ENCODE assay signal across 10 cellular contexts in the genomic region with DNA sequence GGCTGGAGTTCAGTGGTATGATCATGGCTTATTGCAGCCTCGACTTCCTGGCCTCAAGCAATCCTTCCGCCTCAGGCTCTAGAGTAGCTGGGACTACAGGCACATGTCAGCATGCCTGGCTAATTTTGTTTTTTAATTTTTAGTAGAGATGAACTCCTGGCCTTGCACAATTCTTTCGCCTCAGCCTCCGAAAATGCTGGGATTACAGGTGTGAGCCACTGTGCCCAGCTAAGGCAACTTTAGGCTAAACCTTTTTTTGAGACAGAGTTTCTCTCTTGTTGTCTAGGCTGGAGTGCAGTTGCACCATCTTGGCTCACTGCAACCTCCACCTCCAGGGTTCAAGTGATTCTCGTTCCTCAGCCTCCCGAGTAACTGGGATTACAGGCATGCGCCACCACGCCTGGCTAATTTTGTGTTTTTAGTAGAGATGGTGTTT. TPM values are rescaled to one million over a fixed set of nuclear protein-coding genes. Genes with fewer than 3 reads are reported as not detected.
DNase-seq lines count a peak whose midpoint lies in the region; ATAC-seq, FAIRE-seq and TF ChIP-seq lines count a peak whose summit lies in the region.
"Not testable (repeated sequence)": the region's sequence is repeated elsewhere in the genome, so short reads cannot be mapped to it uniquely, and the experiment has no call there.
"Had no signal": no experiment of that assay in that cellular context is flagged by ENCODE, and none has a peak within 500 bp of the region (broad histone marks: within the 10 kb centered on the region; RNA-seq: fewer than 3 reads in every experiment).

No MANE protein-coding gene starts in this region.

- not testable (repeated sequence) for TF ChIP-seq CTCF in KMS-11 (conservative IDR thresholded peaks at IDR 0.05; ENCODE audit: low read depth, low read length); activated B cell treated with CpG ODN at 0.5 μM for 24 hours (IDR thresholded peaks at IDR 0.05); K562 (IDR thresholded peaks at IDR 0.05 in 2 of 3, conservative IDR thresholded peaks at IDR 0.05 in 1 of 3; ENCODE audit: insufficient read depth in 2 of 3, low read depth in 1 of 3, low read length in 3 of 3); stomach (IDR thresholded peaks at IDR 0.05)

- peaks cover 45 to 58% (median 49%) of the 10 kb centered on the region in 11 experiments for H3K36me3 ChIP-seq in BLaER1 treated with 17β-estradiol and CSF1 and Interleukin-3, amounts not matched to agents 10 nM and 100 nM
- H3K36me3 ChIP-seq in KMS-11 (ENCODE audit: insufficient read depth) (peaks cover 17% of the 10 kb centered on the region), K562 (ENCODE audit: control insufficient read depth, insufficient read depth, low read length) (peaks cover 39% of the 10 kb centered on the region), stomach (peaks cover 30 to 47% (median 44%) of the 10 kb centered on the region in 4 donors)
- peaks cover 38 to 39% (median 38%) of the 10 kb centered on the region in 3 experiments for H3K36me3 ChIP-seq in naive thymus-derived CD4-positive, alpha-beta T cell (ENCODE audit: control insufficient read depth in 2 of 3, insufficient read depth in 3 of 3, low read length in 3 of 3)

- not testable (repeated sequence) for TF ChIP-seq RAD21 in K562 (CRISPR knock-in tag; conservative IDR thresholded peaks at IDR 0.05 in 1 of 2, IDR thresholded peaks at IDR 0.05 in 1 of 2)

- H3K27ac Mint-ChIP-seq in activated B cell treated with CpG ODN at 0.5 μM for 24 hours = peak overlapping the region; percentile 98
- peak overlapping the region; percentile 96 for H3K27ac Mint-ChIP-seq in activated T-cell treated with anti-CD3 and anti-CD28 coated beads, Interleukin-2, amount 50 U/mL, for 72 hours
- peak overlapping the region; percentile 89 to 100 (median 95) for H3K27ac Mint-ChIP-seq in naive thymus-derived CD4-positive, alpha-beta T cell

- TF ChIP-seq POLR2A in GM18951 (IDR thresholded peaks at IDR 0.05; ENCODE audit: extremely low read depth, insufficient read depth, insufficient read length) (peak; percentile 48), K562 (conservative IDR thresholded peaks at IDR 0.05) (0 out of 2 replicates have a peak, but pooled peaks have one; percentile 1)
- TF ChIP-seq POLR2A in stomach (IDR thresholded peaks at IDR 0.05) = not testable (repeated sequence)

- H3K27me3 Mint-ChIP-seq in activated B cell treated with CpG ODN at 0.5 μM for 24 hours; activated T-cell treated with anti-CD3 and anti-CD28 coated beads, Interleukin-2, amount 50 U/mL, for 72 hours (ENCODE audit: low read depth); naive thymus-derived CD4-positive, alpha-beta T cell: not testable (repeated sequence)

- H3K36me3 Mint-ChIP-seq in activated B cell treated with CpG ODN at 0.5 μM for 24 hours (ENCODE audit: low read depth) = peaks cover 50% of the 10 kb centered on the region
- peaks cover 22 to 44% of the 10 kb centered on the region in 2 donors for H3K36me3 Mint-ChIP-seq in activated T-cell treated with anti-CD3 and anti-CD28 coated beads, Interleukin-2, amount 50 U/mL, for 72 hours (ENCODE audit: insufficient read depth in 2 of 2)
- H3K36me3 Mint-ChIP-seq in naive thymus-derived CD4-positive, alpha-beta T cell = peaks cover 7 to 46% (median 41%) of the 10 kb centered on the region in 5 donors

- H3K4me1 ChIP-seq in BLaER1 treated with 17β-estradiol and CSF1 and Interleukin-3, amounts not matched to agents 10 nM and 100 nM = peaks cover 31 to 99% (median 61%) of the 10 kb centered on the region in 10 experiments
- H3K4me1 ChIP-seq in KMS-11 (ENCODE audit: low read depth, poor library complexity, severe bottlenecking) (peaks cover 90% of the 10 kb centered on the region), stomach (peaks cover 0 to 52% (median 24%) of the 10 kb centered on the region in 4 donors)
- not testable (repeated sequence) for H3K4me1 ChIP-seq in K562 (replicated peaks in 1 of 2; ENCODE audit: control insufficient read depth in 2 of 2, insufficient read depth in 2 of 2, low read length in 2 of 2)
- peaks cover 83 to 91% of the 10 kb centered on the region in 2 donors for H3K4me1 ChIP-seq in naive thymus-derived CD4-positive, alpha-beta T cell (ENCODE audit: control insufficient read depth in 2 of 2, insufficient read depth in 2 of 2, low read length in 2 of 2)

- not testable (repeated sequence) for DNase-seq in activated B cell treated with CpG ODN at 0.5 μM for 24 hours; activated T-cell treated with anti-CD3 and anti-CD28 coated beads, Interleukin-2, amount 50 U/mL, for 72 hours; K562 (ENCODE audit: extremely low read depth in 1 of 4, low spot score in 3 of 4); naive thymus-derived CD4-positive, alpha-beta T cell; stomach

- not testable (repeated sequence) for H3K4me3 Mint-ChIP-seq in activated B cell treated with CpG ODN at 0.5 μM for 24 hours
- H3K4me3 Mint-ChIP-seq in activated T-cell treated with anti-CD3 and anti-CD28 coated beads, Interleukin-2, amount 50 U/mL, for 72 hours = peak overlapping the region; percentile 20 to 55
- peak overlapping the region in 9 of 10 donors; percentile 19 to 97 (median 64) for H3K4me3 Mint-ChIP-seq in naive thymus-derived CD4-positive, alpha-beta T cell

- peak overlapping the region in 4 of 11 experiments; percentile 5 to 21 (median 11); a peak in 2 of 22 replicates for H3K4me2 ChIP-seq in BLaER1 treated with 17β-estradiol and CSF1 and Interleukin-3, amounts not matched to agents 10 nM and 100 nM
- H3K4me2 ChIP-seq in KMS-11 = peak overlapping the region; percentile 1; the same call in 1 of the 2 replicates
- H3K4me2 ChIP-seq in K562 (ENCODE audit: insufficient read depth, low read length) = not testable (repeated sequence)

- H3K27me3 ChIP-seq in BLaER1 treated with 17β-estradiol and CSF1 and Interleukin-3, amounts not matched to agents 10 nM and 100 nM; KMS-11 (ENCODE audit: insufficient read depth, low read depth); K562 (ENCODE audit: control insufficient read depth in 2 of 2, insufficient read depth in 2 of 2, low read length in 2 of 2); naive thymus-derived CD4-positive, alpha-beta T cell (ENCODE audit: control insufficient read depth in 2 of 2, insufficient read depth in 2 of 2, low read length in 2 of 2); stomach: not testable (repeated sequence)

- in situ Hi-C loops in GM18951 (cut with MboI; ENCODE audit: low sequenced_read_pairs, unreplicated experiment) = loop anchor here (5.0 kb wide), 1 partner anchor 53 kb away; no protein-coding TSS in a partner anchor
- in situ Hi-C loops in K562 (cut with MboI) = not testable (repeated sequence)

- H3K4me3 ChIP-seq in BLaER1 treated with 17β-estradiol and CSF1 and Interleukin-3, amounts not matched to agents 10 nM and 100 nM; KMS-11 (IDR thresholded peaks at IDR 0.05; ENCODE audit: insufficient read depth, low read depth, low read length); K562; naive thymus-derived CD4-positive, alpha-beta T cell (ENCODE audit: low read length); stomach: not testable (repeated sequence)

- H3K9me3 Mint-ChIP-seq in activated B cell treated with CpG ODN at 0.5 μM for 24 hours; activated T-cell treated with anti-CD3 and anti-CD28 coated beads, Interleukin-2, amount 50 U/mL, for 72 hours; naive thymus-derived CD4-positive, alpha-beta T cell: not testable (repeated sequence)

- peaks cover 19% of the 10 kb centered on the region for H3K79me2 ChIP-seq in KMS-11 (ENCODE audit: insufficient read depth, low read depth)
- H3K79me2 ChIP-seq in K562 (ENCODE audit: control insufficient read depth, insufficient read depth, low read length) = not testable (repeated sequence)

- BruUV-seq in K562 (replicated peaks; lab: Mats Ljungman, UMichigan) = not testable (repeated sequence)

- POLR2A ChIA-PET in activated B cell treated with CpG ODN at 0.5 μM for 24 hours (lab: Charles Lee) = interaction anchor here (1.0 to 24.4 kb wide), 5 partner anchors 3 to 56 kb away, joined by 4 to 2387 read pairs (median 1048); a partner anchor contains a TSS
- POLR2A ChIA-PET in K562 (lab: Yijun Ruan, JAX) = interaction anchor here (1.0 to 10.1 kb wide), 6 partner anchors 7 to 56 kb away, joined by 3 to 136 read pairs (median 7); a partner anchor contains a TSS
- POLR2A ChIA-PET in naive thymus-derived CD4-positive, alpha-beta T cell (lab: Charles Lee) = interaction anchor here (1.0 to 39.4 kb wide), 8 partner anchors 2 to 69 kb away, joined by 3 to 3822 read pairs (median 5); a partner anchor contains a TSS

- peak overlapping the region in 10 of 11 experiments; percentile 19 to 65 (median 50); a peak in 18 of 22 replicates for H3K27ac ChIP-seq in BLaER1 treated with 17β-estradiol and CSF1 and Interleukin-3, amounts not matched to agents 10 nM and 100 nM
- H3K27ac ChIP-seq in KMS-11 (peak overlapping the region; percentile 47; the same call in 1 of the 2 replicates), K562 (ENCODE audit: extremely low read depth, low read depth, low read length) (peak overlapping the region; percentile 37; the same call in 1 of the 3 replicates), stomach (peak overlapping the region in 3 of 5 donors; percentile 20 to 71 (median 49))
- H3K27ac ChIP-seq in naive thymus-derived CD4-positive, alpha-beta T cell (ENCODE audit: low read depth, low read length) = peak overlapping the region; percentile 77

- not testable (repeated sequence) for TF ChIP-seq EP300 in K562 (IDR thresholded peaks at IDR 0.05; ENCODE audit: low read length); stomach (IDR thresholded peaks at IDR 0.05)

- H4K20me1 ChIP-seq in BLaER1 treated with 17β-estradiol and CSF1 and Interleukin-3, amounts not matched to agents 10 nM and 100 nM = peaks cover 25 to 54% (median 34%) of the 10 kb centered on the region in 11 experiments
- peaks cover 13% of the 10 kb centered on the region; the same call in 1 of the 2 replicates for H4K20me1 ChIP-seq in KMS-11 (ENCODE audit: insufficient read depth)
- H4K20me1 ChIP-seq in K562 (replicated peaks; ENCODE audit: control insufficient read depth, insufficient read depth, low read length) = not testable (repeated sequence)

- H3K9me1 ChIP-seq in K562 (ENCODE audit: control insufficient read depth, insufficient read depth, low read length) = not testable (repeated sequence)

- not testable (repeated sequence) for H3K9me3 ChIP-seq in BLaER1 treated with 17β-estradiol and CSF1 and Interleukin-3, amounts not matched to agents 10 nM and 100 nM (replicated peaks in 1 of 11); K562 (replicated peaks; ENCODE audit: control insufficient read depth, insufficient read depth, low read depth, low read length); naive thymus-derived CD4-positive, alpha-beta T cell (ENCODE audit: control insufficient read depth in 2 of 3, low read length in 3 of 3); stomach

- not testable (repeated sequence) for ATAC-seq in activated B cell treated with CpG ODN at 0.5 μM for 24 hours (ENCODE audit: low read depth); activated T-cell treated with anti-CD3 and anti-CD28 coated beads, Interleukin-2, amount 50 U/mL, for 72 hours (replicated peaks in 1 of 2); K562; naive thymus-derived CD4-positive, alpha-beta T cell

- intact Hi-C loops in activated B cell treated with CpG ODN at 0.5 μM for 24 hours (cut with micrococcal nuclease) = loop anchor here (1.0 kb wide), 1 partner anchor 8 kb away; no protein-coding TSS in a partner anchor
- intact Hi-C loops in K562 (cut with micrococcal nuclease) = loop anchor here (10.0 kb wide), 2 partner anchors 125 to 205 kb away; no protein-coding TSS in a partner anchor
- intact Hi-C loops in naive thymus-derived CD4-positive, alpha-beta T cell (cut with micrococcal nuclease) = loop anchor here (1.0 to 10.0 kb wide), 3 partner anchors 8 to 895 kb away; a partner anchor contains a TSS
- intact Hi-C loops in stomach (cut with DNase I; ENCODE audit: low total_unique reads) = not testable (repeated sequence)

- WGBS in K562 (ENCODE audit: insufficient coverage, low coverage, missing lambda C conversion rate) = 83% methylated on average over 8 of the region's 8 CpGs
- 80 to 87% (median 84%) methylated on average over 8 of the region's 8 CpGs for WGBS in stomach, 5 donors

- H3K4me1 Mint-ChIP-seq in activated B cell treated with CpG ODN at 0.5 μM for 24 hours = peaks cover 94% of the 10 kb centered on the region
- H3K4me1 Mint-ChIP-seq in activated T-cell treated with anti-CD3 and anti-CD28 coated beads, Interleukin-2, amount 50 U/mL, for 72 hours (ENCODE audit: low read depth) = peaks cover 90% of the 10 kb centered on the region
- H3K4me1 Mint-ChIP-seq in naive thymus-derived CD4-positive, alpha-beta T cell = peaks cover 65 to 96% (median 89%) of the 10 kb centered on the region in 7 donors

- peak overlapping the region in 1 of 11 experiments; percentile 23; a peak in 1 of 22 replicates for H3K9ac ChIP-seq in BLaER1 treated with 17β-estradiol and CSF1 and Interleukin-3, amounts not matched to agents 10 nM and 100 nM
- H3K9ac ChIP-seq in KMS-11; K562 (ENCODE audit: insufficient read depth in 1 of 2, low read depth in 2 of 2, low read length in 2 of 2): not testable (repeated sequence)

- CTCF ChIA-PET in activated B cell treated with CpG ODN at 0.5 μM for 24 hours (lab: Charles Lee) = interaction anchor here (1.3 to 16.4 kb wide), 4 partner anchors 9 to 55 kb away, joined by 3 to 239 read pairs (median 24); a partner anchor contains a TSS
- CTCF ChIA-PET in K562 (lab: Yijun Ruan, JAX; ENCODE audit: low intra/inter-chr PET ratio) = not testable (repeated sequence)
- CTCF ChIA-PET in naive thymus-derived CD4-positive, alpha-beta T cell (lab: Charles Lee) = interaction anchor here (1.1 to 12.8 kb wide), 5 partner anchors 8 to 57 kb away, joined by 3 to 171 read pairs (median 7); a partner anchor contains a TSS

- not testable (repeated sequence) for H2AFZ ChIP-seq in KMS-11 (ENCODE audit: low read depth); K562 (ENCODE audit: low read depth, low read length)

- not testable (repeated sequence) for FAIRE-seq in K562 (lab: Jason Lieb, UNC)

RNA-seq across cellular contexts. Expression of a gene that starts 8.7 kb away (rescaled TPM):
- total RNA-seq in activated B cell treated with CpG ODN at 0.5 μM for 24 hours = 3,396 and 3,707 TPM in 2 replicates
- 1,000 to 10,000 TPM; 5,611 to 6,275 TPM for total RNA-seq in activated T-cell treated with anti-CD3 and anti-CD28 coated beads, Interleukin-2, amount 50 U/mL, for 72 hours
- total RNA-seq in K562 (2011; cell fraction: chromatin; rRNA removed; ENCODE audit: low replicate concordance) = 410 and 624 TPM in 2 replicates
- 454 and 493 TPM in 2 replicates for total RNA-seq in K562 (2011; cell fraction: nucleolus; rRNA removed)
- total RNA-seq in K562 (2011; cell fraction: nucleoplasm; rRNA removed) = 734 and 781 TPM in 2 replicates
- 508 and 518 TPM in 2 replicates for total RNA-seq in K562 (2014; rRNA removed)
- 872 and 963 TPM in 2 replicates for total RNA-seq in K562 (2014; rRNA removed; fragmentation: Illumina TruSeq; extraction: Trizol)
- 938 and 983 TPM in 2 replicates for total RNA-seq in K562 (2015; rRNA removed; fragmentation: Illumina TruSeq; extraction: Trizol)
- total RNA-seq in K562 (2021) = 460 and 518 TPM in 2 replicates
- 1,201 and 1,654 TPM in 2 replicates for polyA plus RNA-seq in K562 (2011; rRNA removed)
- polyA plus RNA-seq in K562 (2011; cell fraction: cytosol; rRNA removed) = 1,148 and 3,009 TPM in 2 replicates
- 172 and 337 TPM in 2 replicates for polyA plus RNA-seq in K562 (2011; cell fraction: nucleus; rRNA removed)
- 946 and 1,158 TPM in 2 replicates for polyA plus RNA-seq in K562 (2012)
- polyA plus RNA-seq in K562 (2014; fragmentation: Illumina TruSeq; extraction: Trizol) = 1,667 and 1,763 TPM in 2 replicates
- polyA plus RNA-seq in K562 (2014; fragmentation: Nextera tagmentation; extraction: Ambion mirVana) = 1,000 to 10,000 TPM; 2,823 to 3,138 TPM
- polyA plus RNA-seq in K562 (2014; rRNA removed) = 981 and 1,032 TPM in 2 replicates
- 659 and 661 TPM in 2 replicates for polyA minus RNA-seq in K562 (2011; rRNA and poly(A)+ RNA removed)
- polyA minus RNA-seq in K562 (2011; cell fraction: cytosol; rRNA and poly(A)+ RNA removed) = 257 and 286 TPM in 2 replicates
- 69.7 and 112 TPM in 2 replicates for polyA minus RNA-seq in K562 (2011; cell fraction: nucleus; rRNA and poly(A)+ RNA removed)
- 1,000 to 10,000 TPM; 4,325 to 8,698 (median 6,221) TPM for total RNA-seq in naive thymus-derived CD4-positive, alpha-beta T cell
- polyA plus RNA-seq in naive thymus-derived CD4-positive, alpha-beta T cell = over 10,000 TPM; 23,113 to 34,374 TPM
- total RNA-seq in stomach = 1,000 to 10,000 TPM in 4 of 5 donors, 100 to 1,000 TPM in 1; 815 to 3,849 (median 2,307) TPM
- 1,000 to 10,000 TPM; 1,385 to 1,947 (median 1,540) TPM for polyA plus RNA-seq in stomach

RNA-seq across cellular contexts. Expression of a gene that starts 8.9 kb away (rescaled TPM):
- total RNA-seq in activated B cell treated with CpG ODN at 0.5 μM for 24 hours = 19.8 and 27.2 TPM in 2 replicates
- total RNA-seq in activated T-cell treated with anti-CD3 and anti-CD28 coated beads, Interleukin-2, amount 50 U/mL, for 72 hours = 10 to 100 TPM; 50.8 to 52.9 TPM
- total RNA-seq in K562 (2011; cell fraction: chromatin; rRNA removed; ENCODE audit: low replicate concordance) = 4.1 and 4.5 TPM in 2 replicates
- 2.2 and 2.5 TPM in 2 replicates for total RNA-seq in K562 (2011; cell fraction: nucleolus; rRNA removed)
- total RNA-seq in K562 (2011; cell fraction: nucleoplasm; rRNA removed) = 2.1 and 3.6 TPM in 2 replicates
- total RNA-seq in K562 (2014; rRNA removed) = 0.20 and 1.1 TPM in 2 replicates
- total RNA-seq in K562 (2014; rRNA removed; fragmentation: Illumina TruSeq; extraction: Trizol) = 0.41 and 0.69 TPM in 2 replicates
- 0.98 and 1.2 TPM in 2 replicates for total RNA-seq in K562 (2015; rRNA removed; fragmentation: Illumina TruSeq; extraction: Trizol)
- 0.60 and 0.86 TPM in 2 replicates for total RNA-seq in K562 (2021)
- 0.68 and 1.7 TPM in 2 replicates for polyA plus RNA-seq in K562 (2011; rRNA removed)
- polyA plus RNA-seq in K562 (2011; cell fraction: cytosol; rRNA removed) = 0.30 and 1.1 TPM in 2 replicates
- 7.3 and 7.5 TPM in 2 replicates for polyA plus RNA-seq in K562 (2011; cell fraction: nucleus; rRNA removed)
- polyA plus RNA-seq in K562 (2012) = 0.92 and 3.6 TPM in 2 replicates
- polyA plus RNA-seq in K562 (2014; fragmentation: Illumina TruSeq; extraction: Trizol) = 0.91 and 1.2 TPM in 2 replicates
- under 1 TPM; 0.77 to 0.89 TPM for polyA plus RNA-seq in K562 (2014; fragmentation: Nextera tagmentation; extraction: Ambion mirVana)
- polyA plus RNA-seq in K562 (2014; rRNA removed) = 0.42 and 0.55 TPM in 2 replicates
- 0.14 and 1.5 TPM in 2 replicates for polyA minus RNA-seq in K562 (2011; rRNA and poly(A)+ RNA removed)
- polyA minus RNA-seq in K562 (2011; cell fraction: cytosol; rRNA and poly(A)+ RNA removed) = not detected in 2 replicates
- 1.1 and 2.1 TPM in 2 replicates for polyA minus RNA-seq in K562 (2011; cell fraction: nucleus; rRNA and poly(A)+ RNA removed)
- total RNA-seq in naive thymus-derived CD4-positive, alpha-beta T cell = 10 to 100 TPM; 37.4 to 83.8 (median 71.3) TPM
- 10 to 100 TPM; 11.4 to 17.3 TPM for polyA plus RNA-seq in naive thymus-derived CD4-positive, alpha-beta T cell
- 1 to 10 TPM in 4 of 5 donors, not detected in 1; 1.3 to 5.8 (median 4.2) TPM for total RNA-seq in stomach
- polyA plus RNA-seq in stomach = 1 to 10 TPM in 2 of 3 donors, under 1 TPM in 1; 0.92 to 2.3 (median 1.1) TPM
- total RNA-seq: bronchial epithelial cell, progenitor cell of endocrine pancreas had no signal

RNA-seq across cellular contexts. Expression of a gene that starts 16.3 kb away (rescaled TPM):
- total RNA-seq in activated B cell treated with CpG ODN at 0.5 μM for 24 hours (30.8 and 35.4 TPM in 2 replicates), K562 (2014; rRNA removed) (1.5 and 1.8 TPM in 2 replicates), K562 (2014; rRNA removed; fragmentation: Illumina TruSeq; extraction: Trizol) (2.2 and 2.6 TPM in 2 replicates), K562 (2015; rRNA removed; fragmentation: Illumina TruSeq; extraction: Trizol) (4.0 and 4.3 TPM in 2 replicates), K562 (2021) (3.2 and 4.1 TPM in 2 replicates), stomach (10 to 100 TPM in 1 of 5 donors, 1 to 10 TPM in 3, under 1 TPM in 1; 0.58 to 43.8 (median 2.7) TPM)
- total RNA-seq in activated T-cell treated with anti-CD3 and anti-CD28 coated beads, Interleukin-2, amount 50 U/mL, for 72 hours = 10 to 100 TPM; 86.1 to 92.9 TPM
- total RNA-seq in K562 (2011; cell fraction: chromatin; rRNA removed; ENCODE audit: low replicate concordance) = 0.93 and 2.2 TPM in 2 replicates
- 1.0 and 1.1 TPM in 2 replicates for total RNA-seq in K562 (2011; cell fraction: nucleolus; rRNA removed)
- total RNA-seq in K562 (2011; cell fraction: nucleoplasm; rRNA removed) = 1.0 and 1.8 TPM in 2 replicates
- polyA plus RNA-seq in K562 (2011; rRNA removed) (3.3 and 4.1 TPM in 2 replicates), K562 (2014; fragmentation: Illumina TruSeq; extraction: Trizol) (2.6 and 3.8 TPM in 2 replicates), K562 (2014; fragmentation: Nextera tagmentation; extraction: Ambion mirVana) (1 to 10 TPM; 1.0 to 1.6 TPM), K562 (2014; rRNA removed) (2.0 and 2.3 TPM in 2 replicates), stomach (10 to 100 TPM in 2 of 3 donors, 1 to 10 TPM in 1; 9.2 to 14.7 (median 10.4) TPM)
- 1.2 and 2.3 TPM in 2 replicates for polyA plus RNA-seq in K562 (2011; cell fraction: cytosol; rRNA removed)
- 1.7 and 2.2 TPM in 2 replicates for polyA plus RNA-seq in K562 (2011; cell fraction: nucleus; rRNA removed)
- polyA plus RNA-seq in K562 (2012) = 4.2 and 5.9 TPM in 2 replicates
- 3.5 and 4.3 TPM in 2 replicates for polyA minus RNA-seq in K562 (2011; rRNA and poly(A)+ RNA removed)
- 0.95 and 1.7 TPM in 2 replicates for polyA minus RNA-seq in K562 (2011; cell fraction: cytosol; rRNA and poly(A)+ RNA removed)
- polyA minus RNA-seq in K562 (2011; cell fraction: nucleus; rRNA and poly(A)+ RNA removed) = 0.67 and 1.9 TPM in 2 replicates
- total RNA-seq in naive thymus-derived CD4-positive, alpha-beta T cell = 10 to 100 TPM; 12.4 to 65.0 (median 28.0) TPM
- 10 to 100 TPM; 17.4 to 17.8 TPM for polyA plus RNA-seq in naive thymus-derived CD4-positive, alpha-beta T cell

RNA-seq across cellular contexts. Expression of a gene that starts 56.6 kb away (rescaled TPM):
- total RNA-seq in activated B cell treated with CpG ODN at 0.5 μM for 24 hours (132 and 161 TPM in 2 replicates), K562 (2014; rRNA removed) (31.3 and 47.4 TPM in 2 replicates), K562 (2014; rRNA removed; fragmentation: Illumina TruSeq; extraction: Trizol) (57.9 and 64.1 TPM in 2 replicates), K562 (2015; rRNA removed; fragmentation: Illumina TruSeq; extraction: Trizol) (49.6 and 55.1 TPM in 2 replicates), K562 (2021) (50.9 and 51.2 TPM in 2 replicates), stomach (100 to 1,000 TPM in 4 of 5 donors, 10 to 100 TPM in 1; 99.5 to 240 (median 139) TPM)
- total RNA-seq in activated T-cell treated with anti-CD3 and anti-CD28 coated beads, Interleukin-2, amount 50 U/mL, for 72 hours = 100 to 1,000 TPM; 127 to 134 TPM
- total RNA-seq in K562 (2011; cell fraction: chromatin; rRNA removed; ENCODE audit: low replicate concordance) = 195 and 371 TPM in 2 replicates
- 116 and 148 TPM in 2 replicates for total RNA-seq in K562 (2011; cell fraction: nucleolus; rRNA removed)
- total RNA-seq in K562 (2011; cell fraction: nucleoplasm; rRNA removed) = 167 and 188 TPM in 2 replicates
- polyA plus RNA-seq in K562 (2011; rRNA removed) (71.2 and 96.5 TPM in 2 replicates), K562 (2014; fragmentation: Illumina TruSeq; extraction: Trizol) (45.6 and 48.0 TPM in 2 replicates), K562 (2014; fragmentation: Nextera tagmentation; extraction: Ambion mirVana) (10 to 100 TPM; 23.3 to 24.0 TPM), K562 (2014; rRNA removed) (33.9 and 34.1 TPM in 2 replicates), stomach (10 to 100 TPM; 12.1 to 32.4 (median 15.1) TPM)
- polyA plus RNA-seq in K562 (2011; cell fraction: cytosol; rRNA removed) = 66.0 and 70.7 TPM in 2 replicates
- 99.2 and 111 TPM in 2 replicates for polyA plus RNA-seq in K562 (2011; cell fraction: nucleus; rRNA removed)
- polyA plus RNA-seq in K562 (2012) = 35.2 and 70.1 TPM in 2 replicates
- 136 and 168 TPM in 2 replicates for polyA minus RNA-seq in K562 (2011; rRNA and poly(A)+ RNA removed)
- 48.1 and 89.9 TPM in 2 replicates for polyA minus RNA-seq in K562 (2011; cell fraction: cytosol; rRNA and poly(A)+ RNA removed)
- 77.0 and 125 TPM in 2 replicates for polyA minus RNA-seq in K562 (2011; cell fraction: nucleus; rRNA and poly(A)+ RNA removed)
- total RNA-seq in naive thymus-derived CD4-positive, alpha-beta T cell = 100 to 1,000 TPM in 4 of 5 experiments, 10 to 100 TPM in 1; 92.2 to 137 (median 131) TPM
- 10 to 100 TPM; 26.1 to 32.1 TPM for polyA plus RNA-seq in naive thymus-derived CD4-positive, alpha-beta T cell
